ENCODE assay signal across 1 cellular context in the genomic region with DNA sequence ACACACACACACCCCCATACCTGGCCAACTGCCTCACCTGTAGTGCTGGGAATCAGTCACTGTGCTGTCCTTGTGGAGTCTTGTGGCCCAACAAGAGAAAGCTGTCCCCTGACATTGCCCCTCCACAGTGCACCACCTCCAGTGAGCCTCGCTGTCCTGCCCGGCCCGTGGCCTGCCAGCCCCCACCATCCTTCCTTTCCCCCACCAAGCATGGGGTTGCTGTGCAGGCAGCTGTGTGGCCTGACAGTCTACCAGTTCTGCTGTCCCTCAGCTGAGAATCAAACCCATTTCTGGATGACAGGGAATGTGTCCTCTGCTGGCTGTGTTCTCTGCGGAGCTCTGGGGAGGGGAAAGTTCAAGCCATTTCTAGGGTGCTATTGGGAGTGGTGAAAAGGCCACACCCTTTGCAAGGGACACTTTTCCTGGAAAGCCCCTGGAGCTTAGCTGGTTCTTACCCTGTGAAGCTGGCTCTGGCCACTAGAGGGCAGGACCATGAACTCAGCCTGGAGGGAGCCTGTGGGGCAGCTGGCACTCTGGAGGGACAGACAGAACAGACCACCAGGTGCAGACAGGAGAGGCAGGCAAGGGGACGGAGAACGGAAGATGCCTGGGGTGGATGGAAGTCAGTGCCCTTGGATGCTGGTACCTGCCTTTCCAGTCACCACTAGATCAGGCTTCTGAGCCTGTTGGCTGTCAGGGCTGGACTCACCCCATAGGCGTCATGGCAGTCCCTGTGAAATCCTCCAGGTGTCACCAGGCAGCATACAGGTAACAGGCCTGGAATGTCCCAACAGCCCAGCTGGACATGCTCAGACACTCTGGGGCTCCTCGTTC.
TF ChIP-seq lines count a peak whose summit lies in the region.

No MANE protein-coding gene starts in this region.

TF ChIP-seq in HepG2, 621 proteins besides CTCF, POLR2A, EP300 and RAD21 (continued from another document and continues in another):
- TF ChIP-seq ZNF770 (CRISPR knock-in tag; IDR thresholded peaks at IDR 0.05) (no peak), KAT8 (CRISPR knock-in tag; IDR thresholded peaks at IDR 0.05) (no peak), ZNF660 (CRISPR knock-in tag; IDR thresholded peaks at IDR 0.05; ENCODE audit: borderline replicate concordance, low read depth) (no peak), PCBP1 (IDR thresholded peaks at IDR 0.05; ENCODE audit: borderline replicate concordance, low read depth, low read length) (no peak), MLLT10 (CRISPR knock-in tag; IDR thresholded peaks at IDR 0.05) (no peak), ZNF616 (CRISPR knock-in tag; IDR thresholded peaks at IDR 0.05; ENCODE audit: low read depth) (no peak), CENPBD1 (CRISPR knock-in tag; IDR thresholded peaks at IDR 0.05; ENCODE audit: borderline replicate concordance, low read depth) (no peak), FOXA1 (IDR thresholded peaks at IDR 0.05) (no peak), FOXA1 (CRISPR knock-in tag; IDR thresholded peaks at IDR 0.05) (no peak), ATF4 (CRISPR knock-in tag; IDR thresholded peaks at IDR 0.05) (no peak), HNF4G (IDR thresholded peaks at IDR 0.05; ENCODE audit: borderline replicate concordance, low read depth, low read length) (no peak), HNF4G (CRISPR knock-in tag; IDR thresholded peaks at IDR 0.05; ENCODE audit: borderline replicate concordance, low read depth) (no peak), RORA (CRISPR knock-in tag; IDR thresholded peaks at IDR 0.05) (no peak), MED13 (CRISPR knock-in tag; IDR thresholded peaks at IDR 0.05) (no peak), ZSCAN22 (CRISPR knock-in tag; IDR thresholded peaks at IDR 0.05) (no peak), ZNF24 (IDR thresholded peaks at IDR 0.05) (no peak), ZNF510 (CRISPR knock-in tag; IDR thresholded peaks at IDR 0.05; ENCODE audit: low read depth) (no peak), SAP130 (CRISPR knock-in tag; IDR thresholded peaks at IDR 0.05; ENCODE audit: low read depth) (peak; percentile 46; the same call in 1 of the 2 replicates), CHD4 (IDR thresholded peaks at IDR 0.05; ENCODE audit: borderline replicate concordance, low read length) (no peak), MEIS1 (CRISPR knock-in tag; IDR thresholded peaks at IDR 0.05; ENCODE audit: borderline replicate concordance) (peak; percentile 44; the same call in 1 of the 2 replicates), ATF2 (CRISPR knock-in tag; IDR thresholded peaks at IDR 0.05) (0 out of 2 replicates have a peak, but pooled peaks have one; percentile 28), ZNF512B (CRISPR knock-in tag; IDR thresholded peaks at IDR 0.05; ENCODE audit: borderline replicate concordance) (0 out of 2 replicates have a peak, but pooled peaks have one; percentile 41), MEF2D (CRISPR knock-in tag; IDR thresholded peaks at IDR 0.05) (0 out of 2 replicates have a peak, but pooled peaks have one; percentile 38), RELA (CRISPR knock-in tag; IDR thresholded peaks at IDR 0.05) (no peak), ZNF670 (CRISPR knock-in tag; IDR thresholded peaks at IDR 0.05; ENCODE audit: borderline replicate concordance) (no peak), ZBTB7B (CRISPR knock-in tag; IDR thresholded peaks at IDR 0.05) (0 out of 2 replicates have a peak, but pooled peaks have one; percentile 40), ZNF775 (CRISPR knock-in tag; IDR thresholded peaks at IDR 0.05; ENCODE audit: borderline replicate concordance) (no peak), MTA1 (CRISPR knock-in tag; IDR thresholded peaks at IDR 0.05; ENCODE audit: borderline replicate concordance) (no peak), THAP7 (CRISPR knock-in tag; IDR thresholded peaks at IDR 0.05) (no peak), ZNF570 (CRISPR knock-in tag; IDR thresholded peaks at IDR 0.05; ENCODE audit: borderline replicate concordance) (no peak), HMGA1 (CRISPR knock-in tag; conservative IDR thresholded peaks at IDR 0.05) (no peak), HHEX (CRISPR knock-in tag; IDR thresholded peaks at IDR 0.05) (no peak), ZSCAN21 (CRISPR knock-in tag; IDR thresholded peaks at IDR 0.05; ENCODE audit: borderline replicate concordance) (no peak), ZNF264 (CRISPR knock-in tag; IDR thresholded peaks at IDR 0.05) (no peak), GABPA (IDR thresholded peaks at IDR 0.05; ENCODE audit: low read depth, low read length) (no peak), GABPA (CRISPR knock-in tag; IDR thresholded peaks at IDR 0.05; ENCODE audit: low read depth) (no peak), NFE2 (CRISPR knock-in tag; IDR thresholded peaks at IDR 0.05) (no peak), CBX1 (IDR thresholded peaks at IDR 0.05; ENCODE audit: low read depth) (no peak), MTERF4 (CRISPR knock-in tag; IDR thresholded peaks at IDR 0.05) (no peak), NRL (CRISPR knock-in tag; IDR thresholded peaks at IDR 0.05; ENCODE audit: borderline replicate concordance) (0 out of 2 replicates have a peak, but pooled peaks have one; percentile 33), RNF2 (conservative IDR thresholded peaks at IDR 0.05; ENCODE audit: low read depth) (no peak), TRIM22 (IDR thresholded peaks at IDR 0.05) (no peak), ZNF781 (CRISPR knock-in tag; IDR thresholded peaks at IDR 0.05; ENCODE audit: borderline replicate concordance, not compliant biosample characterization) (peak; percentile 24), ZNF460 (CRISPR knock-in tag; IDR thresholded peaks at IDR 0.05; ENCODE audit: borderline replicate concordance) (no peak), ZNF580 (CRISPR knock-in tag; IDR thresholded peaks at IDR 0.05; ENCODE audit: borderline replicate concordance, low read depth) (0 out of 2 replicates have a peak, but pooled peaks have one; percentile 30)
- TF ChIP-seq, protein P1, sequence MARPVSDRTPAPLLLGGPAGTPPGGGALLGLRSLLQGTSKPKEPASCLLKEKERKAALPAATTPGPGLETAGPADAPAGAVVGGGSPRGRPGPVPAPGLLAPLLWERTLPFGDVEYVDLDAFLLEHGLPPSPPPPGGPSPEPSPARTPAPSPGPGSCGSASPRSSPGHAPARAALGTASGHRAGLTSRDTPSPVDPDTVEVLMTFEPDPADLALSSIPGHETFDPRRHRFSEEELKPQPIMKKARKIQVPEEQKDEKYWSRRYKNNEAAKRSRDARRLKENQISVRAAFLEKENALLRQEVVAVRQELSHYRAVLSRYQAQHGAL (CRISPR knock-in tag; IDR thresholded peaks at IDR 0.05; ENCODE audit: not compliant biosample characterization) = no peak
- TF ChIP-seq, protein P2, sequence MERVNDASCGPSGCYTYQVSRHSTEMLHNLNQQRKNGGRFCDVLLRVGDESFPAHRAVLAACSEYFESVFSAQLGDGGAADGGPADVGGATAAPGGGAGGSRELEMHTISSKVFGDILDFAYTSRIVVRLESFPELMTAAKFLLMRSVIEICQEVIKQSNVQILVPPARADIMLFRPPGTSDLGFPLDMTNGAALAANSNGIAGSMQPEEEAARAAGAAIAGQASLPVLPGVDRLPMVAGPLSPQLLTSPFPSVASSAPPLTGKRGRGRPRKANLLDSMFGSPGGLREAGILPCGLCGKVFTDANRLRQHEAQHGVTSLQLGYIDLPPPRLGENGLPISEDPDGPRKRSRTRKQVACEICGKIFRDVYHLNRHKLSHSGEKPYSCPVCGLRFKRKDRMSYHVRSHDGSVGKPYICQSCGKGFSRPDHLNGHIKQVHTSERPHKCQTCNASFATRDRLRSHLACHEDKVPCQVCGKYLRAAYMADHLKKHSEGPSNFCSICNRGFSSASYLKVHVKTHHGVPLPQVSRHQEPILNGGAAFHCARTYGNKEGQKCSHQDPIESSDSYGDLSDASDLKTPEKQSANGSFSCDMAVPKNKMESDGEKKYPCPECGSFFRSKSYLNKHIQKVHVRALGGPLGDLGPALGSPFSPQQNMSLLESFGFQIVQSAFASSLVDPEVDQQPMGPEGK (CRISPR knock-in tag; IDR thresholded peaks at IDR 0.05) = 0 out of 2 replicates have a peak, but pooled peaks have one; percentile 19
